In the genomic region with DNA sequence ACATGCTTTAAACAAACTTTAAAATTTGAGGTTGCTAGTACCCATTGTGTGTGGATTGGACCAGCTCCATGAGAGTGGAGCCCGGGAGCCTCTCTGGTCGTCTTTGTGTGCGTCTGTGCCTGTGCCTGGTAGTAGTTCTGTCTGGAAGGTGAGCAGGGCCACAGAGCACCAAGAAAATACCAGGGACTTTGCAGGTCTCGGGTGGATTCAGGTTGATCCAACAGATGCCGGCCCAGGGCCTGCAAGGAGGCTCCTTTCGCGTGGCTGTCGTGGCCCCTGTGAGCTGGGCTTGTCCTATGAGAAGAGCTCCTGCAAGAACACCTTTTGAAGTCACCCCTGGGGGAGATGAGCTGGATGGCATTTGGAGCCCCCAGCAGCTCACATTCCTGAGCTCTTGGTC, we compare ENCODE assay signal across 17 cellular contexts. TPM values are rescaled to one million over a fixed set of nuclear protein-coding genes. Genes with fewer than 3 reads are reported as not detected.
DNase-seq lines count a peak whose midpoint lies in the region; ATAC-seq and TF ChIP-seq lines count a peak whose summit lies in the region.
"Had no signal": no experiment of that assay in that cellular context is flagged by ENCODE, and none has a peak within 500 bp of the region (broad histone marks: within the 10 kb centered on the region; RNA-seq: fewer than 3 reads in every experiment).

No MANE protein-coding gene starts in this region.

- H3K9me3 Mint-ChIP-seq in naive thymus-derived CD4-positive, alpha-beta T cell = no peaks in the 10 kb centered on the region
- H3K9me3 Mint-ChIP-seq: activated naive CD8-positive, alpha-beta T cell treated with anti-CD3 and anti-CD28 coated beads, Interleukin-2, amount 10 ng/mL, durations not matched to agents 7 days and 5 days; activated T-helper 1 cell treated with anti-CD3 and anti-CD28 coated beads, Interleukin-12 subunit alpha, Interleukin-12 subunit beta, Interleukin-2, Interleukin-4 antibody, amounts not matched to agents 30 ng/mL and 10 ng/mL and 1 ng/mL, durations not matched to agents 14 hours and 24 hours and 36 hours; effector memory CD8-positive, alpha-beta T cell had no signal

- H3K9ac ChIP-seq in adipocyte (ENCODE audit: low read length) = peak overlapping the region; percentile 38

- intact Hi-C loops in sigmoid colon (cut with DNase I) = no loop called here
- intact Hi-C loops in naive thymus-derived CD4-positive, alpha-beta T cell (cut with micrococcal nuclease) = loop anchor here in 1 of 2 donors (10.0 kb wide), 1 partner anchor 392 kb away; no protein-coding TSS in a partner anchor

- H3K36me3 ChIP-seq in adipocyte (ENCODE audit: control insufficient read depth, insufficient read depth, low read length, severe bottlenecking) = no peaks in the 10 kb centered on the region
- H3K36me3 ChIP-seq in gastroesophageal sphincter = no peaks in the 10 kb centered on the region
- no peaks in the 10 kb centered on the region for H3K36me3 ChIP-seq in sigmoid colon
- no peaks in the 10 kb centered on the region for H3K36me3 ChIP-seq in naive thymus-derived CD4-positive, alpha-beta T cell (ENCODE audit: control insufficient read depth in 2 of 3, insufficient read depth in 3 of 3, low read length in 3 of 3)
- H3K36me3 ChIP-seq: SJCRH30 had no signal

- peaks cover 12% of the 10 kb centered on the region for H3K4me1 ChIP-seq in adipocyte (ENCODE audit: control insufficient read depth, insufficient read depth, low read length)
- peaks cover 0 to 70% (median 20%) of the 10 kb centered on the region in 3 donors for H3K4me1 ChIP-seq in gastroesophageal sphincter
- H3K4me1 ChIP-seq in sigmoid colon = peaks cover 0 to 47% (median 27%) of the 10 kb centered on the region in 4 donors
- no peaks in the 10 kb centered on the region for H3K4me1 ChIP-seq in naive thymus-derived CD4-positive, alpha-beta T cell (ENCODE audit: control insufficient read depth in 2 of 2, insufficient read depth in 2 of 2, low read length in 2 of 2)

- no peak overlapping the region for H3K4me3 ChIP-seq in AG04450 (ENCODE audit: low read depth, low read length)
- no peak overlapping the region for H3K4me3 ChIP-seq in adipocyte (ENCODE audit: low read length)
- no peak overlapping the region for H3K4me3 ChIP-seq in gastroesophageal sphincter
- no peak overlapping the region for H3K4me3 ChIP-seq in sigmoid colon
- H3K4me3 ChIP-seq in naive thymus-derived CD4-positive, alpha-beta T cell (ENCODE audit: low read length) = no peak overlapping the region
- H3K4me3 ChIP-seq: SJCRH30, skin epidermis had no signal

- H3K4me1 Mint-ChIP-seq in naive thymus-derived CD4-positive, alpha-beta T cell = peaks cover 0 to 8% (median 4%) of the 10 kb centered on the region in 7 donors
- H3K4me1 Mint-ChIP-seq: activated naive CD8-positive, alpha-beta T cell treated with anti-CD3 and anti-CD28 coated beads, Interleukin-2, amount 10 ng/mL, durations not matched to agents 7 days and 5 days had no signal

- CTCF ChIA-PET in AG04450 (lab: Charles Lee) = interaction anchor here (1.4 kb wide), 1 partner anchor 141 kb away, joined by 3 read pairs; no protein-coding TSS in a partner anchor
- CTCF ChIA-PET in naive thymus-derived CD4-positive, alpha-beta T cell (lab: Charles Lee) = no interaction called here

- TF ChIP-seq CTCF in AG04450 (IDR thresholded peaks at IDR 0.05; ENCODE audit: low read depth, low read length) (no peak), gastroesophageal sphincter (IDR thresholded peaks at IDR 0.05) (no peak), sigmoid colon (IDR thresholded peaks at IDR 0.05) (no peak)

- POLR2A ChIA-PET in AG04450 (lab: Yijun Ruan, JAX) = no interaction called here
- POLR2A ChIA-PET in naive thymus-derived CD4-positive, alpha-beta T cell (lab: Charles Lee) = no interaction called here

- WGBS in gastroesophageal sphincter (ENCODE audit: low coverage in 1 of 2), 2 donors = 51 to 67% methylated on average over 5 to 6 of the region's 8 CpGs
- WGBS in sigmoid colon, 2 donors = 74 to 82% methylated on average over 8 of the region's 8 CpGs

- no peak for TF ChIP-seq EP300 in gastroesophageal sphincter (IDR thresholded peaks at IDR 0.05)
- TF ChIP-seq EP300 in sigmoid colon (IDR thresholded peaks at IDR 0.05) = no peak

- H3K9me3 ChIP-seq in AG04450 (ENCODE audit: control insufficient read depth, insufficient read depth, low read length) (peaks cover 7% of the 10 kb centered on the region; the same call in 1 of the 2 replicates), adipocyte (ENCODE audit: control insufficient read depth, low read length) (no peaks in the 10 kb centered on the region), gastroesophageal sphincter (no peaks in the 10 kb centered on the region), sigmoid colon (no peaks in the 10 kb centered on the region)
- no peaks in the 10 kb centered on the region for H3K9me3 ChIP-seq in naive thymus-derived CD4-positive, alpha-beta T cell (ENCODE audit: control insufficient read depth in 2 of 3, low read length in 3 of 3)
- H3K9me3 ChIP-seq: SJCRH30 had no signal

- peak overlapping the region; percentile 61 for H3K27ac ChIP-seq in AG04450 (ENCODE audit: low read depth, low read length)
- peak overlapping the region in 3 of 4 donors; percentile 45 to 75 (median 71) for H3K27ac ChIP-seq in gastroesophageal sphincter
- peak overlapping the region; percentile 28 to 65 (median 52) for H3K27ac ChIP-seq in sigmoid colon
- no peak overlapping the region for H3K27ac ChIP-seq in naive thymus-derived CD4-positive, alpha-beta T cell (ENCODE audit: low read depth, low read length)
- H3K27ac ChIP-seq: SJCRH30 had no signal

- H3K36me3 Mint-ChIP-seq in naive thymus-derived CD4-positive, alpha-beta T cell = no peaks in the 10 kb centered on the region
- H3K36me3 Mint-ChIP-seq: activated naive CD8-positive, alpha-beta T cell treated with anti-CD3 and anti-CD28 coated beads, Interleukin-2, amount 10 ng/mL, durations not matched to agents 7 days and 5 days had no signal

- no peaks in the 10 kb centered on the region for H3K27me3 ChIP-seq in AG04450 (ENCODE audit: control insufficient read depth, insufficient read depth, low read length)
- H3K27me3 ChIP-seq in adipocyte (replicated peaks; ENCODE audit: control insufficient read depth, insufficient read depth, low read length) = no peaks in the 10 kb centered on the region
- no peaks in the 10 kb centered on the region for H3K27me3 ChIP-seq in gastroesophageal sphincter
- H3K27me3 ChIP-seq in sigmoid colon = no peaks in the 10 kb centered on the region
- H3K27me3 ChIP-seq in naive thymus-derived CD4-positive, alpha-beta T cell (ENCODE audit: control insufficient read depth in 2 of 2, insufficient read depth in 2 of 2, low read length in 2 of 2) = no peaks in the 10 kb centered on the region
- H3K27me3 ChIP-seq: SJCRH30 had no signal

- peaks cover 0 to 5% (median 0%) of the 10 kb centered on the region in 5 donors for H3K27me3 Mint-ChIP-seq in naive thymus-derived CD4-positive, alpha-beta T cell
- H3K27me3 Mint-ChIP-seq: activated naive CD8-positive, alpha-beta T cell treated with anti-CD3 and anti-CD28 coated beads, Interleukin-2, amount 10 ng/mL, durations not matched to agents 7 days and 5 days had no signal

- TF ChIP-seq POLR2A in gastroesophageal sphincter (IDR thresholded peaks at IDR 0.05) (no peak), sigmoid colon (IDR thresholded peaks at IDR 0.05) (no peak)

- H3K4me3 Mint-ChIP-seq in naive thymus-derived CD4-positive, alpha-beta T cell = no peak overlapping the region
- H3K4me3 Mint-ChIP-seq: activated naive CD8-positive, alpha-beta T cell treated with anti-CD3 and anti-CD28 coated beads, Interleukin-2, amount 10 ng/mL, durations not matched to agents 7 days and 5 days; activated T-helper 1 cell treated with anti-CD3 and anti-CD28 coated beads, Interleukin-12 subunit alpha, Interleukin-12 subunit beta, Interleukin-2, Interleukin-4 antibody, amounts not matched to agents 30 ng/mL and 10 ng/mL and 1 ng/mL, durations not matched to agents 14 hours and 24 hours and 36 hours; effector memory CD8-positive, alpha-beta T cell had no signal

- DNase-seq in AG04450 (ENCODE audit: low read depth, low spot score) = no peak
- DNase-seq in adipocyte (ENCODE audit: low read depth) = no peak
- no peak for DNase-seq in sigmoid colon
- DNase-seq in NCI-H1105 (lab: John Stamatoyannopoulos, UW) = no peak
- no peak for DNase-seq in naive thymus-derived CD4-positive, alpha-beta T cell
- DNase-seq in kidney tubule cell (ENCODE audit: low spot score) = no peak
- no peak for DNase-seq in activated naive CD4-positive, alpha-beta T cell treated with anti-CD3 and anti-CD28 coated beads, Interleukin-2, amount 50 U/mL, for 16 hours
- DNase-seq: activated CD4-positive, CD25-positive, alpha-beta regulatory T cell; activated naive CD8-positive, alpha-beta T cell treated with anti-CD3 and anti-CD28 coated beads, Interleukin-2, amount 10 ng/mL, durations not matched to agents 7 days and 5 days; effector memory CD8-positive, alpha-beta T cell; kidney glomerular epithelial cell; NCI-H1417; OCI-M1; SJCRH30 had no signal

- ATAC-seq in gastroesophageal sphincter = no peak
- no peak for ATAC-seq in naive thymus-derived CD4-positive, alpha-beta T cell
- ATAC-seq: effector memory CD8-positive, alpha-beta T cell had no signal

- no peak overlapping the region for H3K27ac Mint-ChIP-seq in naive thymus-derived CD4-positive, alpha-beta T cell
- H3K27ac Mint-ChIP-seq: activated naive CD8-positive, alpha-beta T cell treated with anti-CD3 and anti-CD28 coated beads, Interleukin-2, amount 10 ng/mL, durations not matched to agents 7 days and 5 days; activated T-helper 1 cell treated with anti-CD3 and anti-CD28 coated beads, Interleukin-12 subunit alpha, Interleukin-12 subunit beta, Interleukin-2, Interleukin-4 antibody, amounts not matched to agents 30 ng/mL and 10 ng/mL and 1 ng/mL, durations not matched to agents 14 hours and 24 hours and 36 hours; effector memory CD8-positive, alpha-beta T cell had no signal

RNA-seq across cellular contexts. Expression of a gene that starts 28.3 kb away (rescaled TPM):
- polyA plus RNA-seq in AG04450 (2011; rRNA removed) (25.3 and 37.0 TPM in 2 replicates), sigmoid colon (10 to 100 TPM in 1 of 3 donors, 1 to 10 TPM in 2; 4.4 to 34.8 (median 5.4) TPM)
- 7.7 and 9.1 TPM in 2 replicates for polyA minus RNA-seq in AG04450 (2011; rRNA and poly(A)+ RNA removed)
- total RNA-seq in gastroesophageal sphincter (100 to 1,000 TPM in 1 of 4 donors, 10 to 100 TPM in 3; 69.3 to 116 (median 78.4) TPM), sigmoid colon (100 to 1,000 TPM in 3 of 4 donors, 10 to 100 TPM in 1; 39.7 to 197 (median 103) TPM)
- 10 to 100 TPM in 4 of 5 experiments, 1 to 10 TPM in 1; 9.0 to 89.8 (median 15.4) TPM for total RNA-seq in naive thymus-derived CD4-positive, alpha-beta T cell
- polyA plus RNA-seq in naive thymus-derived CD4-positive, alpha-beta T cell = 10 to 100 TPM in 1 of 2 donors, 1 to 10 TPM in 1; 7.0 to 15.5 TPM
